ENCODE assay signal across 1 cellular context in the genomic region with DNA sequence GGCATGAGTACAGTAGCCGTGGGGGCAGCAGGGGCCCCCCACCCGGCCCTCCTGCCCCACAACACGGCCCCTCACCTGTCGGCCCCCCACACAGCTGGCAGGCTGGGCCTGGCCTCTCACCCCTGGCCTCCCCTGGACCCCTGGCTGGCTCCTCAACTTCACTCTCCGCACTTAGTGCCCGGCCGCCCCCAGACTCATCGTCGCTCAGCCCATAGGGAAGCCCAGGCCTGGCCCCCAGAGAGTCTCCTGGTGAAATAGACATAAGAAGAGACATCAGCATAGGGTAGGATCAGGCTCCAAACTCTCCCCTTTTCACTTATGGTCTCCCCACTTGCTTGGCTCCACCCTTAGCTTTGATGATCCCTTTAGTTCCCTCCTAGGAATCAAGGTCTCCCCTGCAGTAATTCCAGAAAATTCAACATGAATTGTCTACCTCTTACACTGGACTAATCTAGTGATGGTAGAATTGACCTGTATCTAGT.
TF ChIP-seq lines count a peak whose summit lies in the region.

No MANE protein-coding gene starts in this region.

TF ChIP-seq in HepG2, 621 proteins besides CTCF, POLR2A, EP300 and RAD21:
- peak; percentile 49 for TF ChIP-seq AGO2 (optimal IDR thresholded peaks at IDR 0.05; ENCODE audit: low read depth, low read length)
- 0 out of 2 replicates have a peak, but pooled peaks have one; percentile 1 for TF ChIP-seq NFIC (IDR thresholded peaks at IDR 0.05; ENCODE audit: low read length)
- no peak for TF ChIP-seq ZNF282 (IDR thresholded peaks at IDR 0.05; ENCODE audit: partially characterized antibody)
- no peak for TF ChIP-seq ZNF570 (CRISPR knock-in tag; IDR thresholded peaks at IDR 0.05; ENCODE audit: borderline replicate concordance)
- no peak for TF ChIP-seq NFE2L1 (CRISPR knock-in tag; IDR thresholded peaks at IDR 0.05; ENCODE audit: borderline replicate concordance)
- TF ChIP-seq GATAD2A (CRISPR knock-in tag; IDR thresholded peaks at IDR 0.05) = no peak
- TF ChIP-seq ZNF138 (CRISPR knock-in tag; IDR thresholded peaks at IDR 0.05; ENCODE audit: low read depth) = no peak
- TF ChIP-seq, protein P1, sequence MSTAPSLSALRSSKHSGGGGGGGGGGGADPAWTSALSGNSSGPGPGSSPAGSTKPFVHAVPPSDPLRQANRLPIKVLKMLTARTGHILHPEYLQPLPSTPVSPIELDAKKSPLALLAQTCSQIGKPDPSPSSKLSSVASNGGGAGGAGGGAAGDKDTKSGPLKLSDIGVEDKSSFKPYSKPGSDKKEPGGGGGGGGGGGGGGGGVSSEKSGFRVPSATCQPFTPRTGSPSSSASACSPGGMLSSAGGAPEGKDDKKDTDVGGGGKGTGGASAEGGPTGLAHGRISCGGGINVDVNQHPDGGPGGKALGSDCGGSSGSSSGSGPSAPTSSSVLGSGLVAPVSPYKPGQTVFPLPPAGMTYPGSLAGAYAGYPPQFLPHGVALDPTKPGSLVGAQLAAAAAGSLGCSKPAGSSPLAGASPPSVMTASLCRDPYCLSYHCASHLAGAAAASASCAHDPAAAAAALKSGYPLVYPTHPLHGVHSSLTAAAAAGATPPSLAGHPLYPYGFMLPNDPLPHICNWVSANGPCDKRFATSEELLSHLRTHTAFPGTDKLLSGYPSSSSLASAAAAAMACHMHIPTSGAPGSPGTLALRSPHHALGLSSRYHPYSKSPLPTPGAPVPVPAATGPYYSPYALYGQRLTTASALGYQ (CRISPR knock-in tag; IDR thresholded peaks at IDR 0.05) = no peak
- TF ChIP-seq THYN1 (CRISPR knock-in tag; IDR thresholded peaks at IDR 0.05; ENCODE audit: borderline replicate concordance, low read depth) = no peak
- no peak for TF ChIP-seq SATB2 (CRISPR knock-in tag; IDR thresholded peaks at IDR 0.05)
- no peak for TF ChIP-seq ZNF556 (CRISPR knock-in tag; IDR thresholded peaks at IDR 0.05; ENCODE audit: borderline replicate concordance)
- TF ChIP-seq, protein P2, sequence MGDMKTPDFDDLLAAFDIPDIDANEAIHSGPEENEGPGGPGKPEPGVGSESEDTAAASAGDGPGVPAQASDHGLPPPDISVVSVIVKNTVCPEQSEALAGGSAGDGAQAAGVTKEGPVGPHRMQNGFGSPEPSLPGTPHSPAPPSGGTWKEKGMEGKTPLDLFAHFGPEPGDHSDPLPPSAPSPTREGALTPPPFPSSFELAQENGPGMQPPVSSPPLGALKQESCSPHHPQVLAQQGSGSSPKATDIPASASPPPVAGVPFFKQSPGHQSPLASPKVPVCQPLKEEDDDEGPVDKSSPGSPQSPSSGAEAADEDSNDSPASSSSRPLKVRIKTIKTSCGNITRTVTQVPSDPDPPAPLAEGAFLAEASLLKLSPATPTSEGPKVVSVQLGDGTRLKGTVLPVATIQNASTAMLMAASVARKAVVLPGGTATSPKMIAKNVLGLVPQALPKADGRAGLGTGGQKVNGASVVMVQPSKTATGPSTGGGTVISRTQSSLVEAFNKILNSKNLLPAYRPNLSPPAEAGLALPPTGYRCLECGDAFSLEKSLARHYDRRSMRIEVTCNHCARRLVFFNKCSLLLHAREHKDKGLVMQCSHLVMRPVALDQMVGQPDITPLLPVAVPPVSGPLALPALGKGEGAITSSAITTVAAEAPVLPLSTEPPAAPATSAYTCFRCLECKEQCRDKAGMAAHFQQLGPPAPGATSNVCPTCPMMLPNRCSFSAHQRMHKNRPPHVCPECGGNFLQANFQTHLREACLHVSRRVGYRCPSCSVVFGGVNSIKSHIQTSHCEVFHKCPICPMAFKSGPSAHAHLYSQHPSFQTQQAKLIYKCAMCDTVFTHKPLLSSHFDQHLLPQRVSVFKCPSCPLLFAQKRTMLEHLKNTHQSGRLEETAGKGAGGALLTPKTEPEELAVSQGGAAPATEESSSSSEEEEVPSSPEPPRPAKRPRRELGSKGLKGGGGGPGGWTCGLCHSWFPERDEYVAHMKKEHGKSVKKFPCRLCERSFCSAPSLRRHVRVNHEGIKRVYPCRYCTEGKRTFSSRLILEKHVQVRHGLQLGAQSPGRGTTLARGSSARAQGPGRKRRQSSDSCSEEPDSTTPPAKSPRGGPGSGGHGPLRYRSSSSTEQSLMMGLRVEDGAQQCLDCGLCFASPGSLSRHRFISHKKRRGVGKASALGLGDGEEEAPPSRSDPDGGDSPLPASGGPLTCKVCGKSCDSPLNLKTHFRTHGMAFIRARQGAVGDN (CRISPR knock-in tag; IDR thresholded peaks at IDR 0.05) = 0 out of 2 replicates have a peak, but pooled peaks have one; percentile 4
- TF ChIP-seq, protein P3, sequence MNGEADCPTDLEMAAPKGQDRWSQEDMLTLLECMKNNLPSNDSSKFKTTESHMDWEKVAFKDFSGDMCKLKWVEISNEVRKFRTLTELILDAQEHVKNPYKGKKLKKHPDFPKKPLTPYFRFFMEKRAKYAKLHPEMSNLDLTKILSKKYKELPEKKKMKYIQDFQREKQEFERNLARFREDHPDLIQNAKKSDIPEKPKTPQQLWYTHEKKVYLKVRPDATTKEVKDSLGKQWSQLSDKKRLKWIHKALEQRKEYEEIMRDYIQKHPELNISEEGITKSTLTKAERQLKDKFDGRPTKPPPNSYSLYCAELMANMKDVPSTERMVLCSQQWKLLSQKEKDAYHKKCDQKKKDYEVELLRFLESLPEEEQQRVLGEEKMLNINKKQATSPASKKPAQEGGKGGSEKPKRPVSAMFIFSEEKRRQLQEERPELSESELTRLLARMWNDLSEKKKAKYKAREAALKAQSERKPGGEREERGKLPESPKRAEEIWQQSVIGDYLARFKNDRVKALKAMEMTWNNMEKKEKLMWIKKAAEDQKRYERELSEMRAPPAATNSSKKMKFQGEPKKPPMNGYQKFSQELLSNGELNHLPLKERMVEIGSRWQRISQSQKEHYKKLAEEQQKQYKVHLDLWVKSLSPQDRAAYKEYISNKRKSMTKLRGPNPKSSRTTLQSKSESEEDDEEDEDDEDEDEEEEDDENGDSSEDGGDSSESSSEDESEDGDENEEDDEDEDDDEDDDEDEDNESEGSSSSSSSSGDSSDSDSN (CRISPR knock-in tag; IDR thresholded peaks at IDR 0.05) = no peak
- TF ChIP-seq, protein P4, sequence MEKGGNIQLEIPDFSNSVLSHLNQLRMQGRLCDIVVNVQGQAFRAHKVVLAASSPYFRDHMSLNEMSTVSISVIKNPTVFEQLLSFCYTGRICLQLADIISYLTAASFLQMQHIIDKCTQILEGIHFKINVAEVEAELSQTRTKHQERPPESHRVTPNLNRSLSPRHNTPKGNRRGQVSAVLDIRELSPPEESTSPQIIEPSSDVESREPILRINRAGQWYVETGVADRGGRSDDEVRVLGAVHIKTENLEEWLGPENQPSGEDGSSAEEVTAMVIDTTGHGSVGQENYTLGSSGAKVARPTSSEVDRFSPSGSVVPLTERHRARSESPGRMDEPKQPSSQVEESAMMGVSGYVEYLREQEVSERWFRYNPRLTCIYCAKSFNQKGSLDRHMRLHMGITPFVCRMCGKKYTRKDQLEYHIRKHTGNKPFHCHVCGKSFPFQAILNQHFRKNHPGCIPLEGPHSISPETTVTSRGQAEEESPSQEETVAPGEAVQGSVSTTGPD (CRISPR knock-in tag; IDR thresholded peaks at IDR 0.05) = no peak
- no peak for TF ChIP-seq ZNF546 (CRISPR knock-in tag; conservative IDR thresholded peaks at IDR 0.05)
- TF ChIP-seq HNRNPK (IDR thresholded peaks at IDR 0.05; ENCODE audit: low read depth, low read length, poor library complexity, severe bottlenecking) = no peak
- TF ChIP-seq HNRNPLL (IDR thresholded peaks at IDR 0.05; ENCODE audit: low read depth, low read length, poor library complexity, severe bottlenecking) = peak; percentile 13
- no peak for TF ChIP-seq ZFAT (CRISPR knock-in tag; conservative IDR thresholded peaks at IDR 0.05)
- 0 out of 2 replicates have a peak, but pooled peaks have one; percentile 48 for TF ChIP-seq ZNF564 (CRISPR knock-in tag; IDR thresholded peaks at IDR 0.05)
- TF ChIP-seq FOXJ3 (CRISPR knock-in tag; IDR thresholded peaks at IDR 0.05; ENCODE audit: borderline replicate concordance) = no peak
- no peak for TF ChIP-seq STAG1 (CRISPR knock-in tag; IDR thresholded peaks at IDR 0.05)
- TF ChIP-seq REL (CRISPR knock-in tag; conservative IDR thresholded peaks at IDR 0.05) = peak; percentile 48
- TF ChIP-seq, protein P5, sequence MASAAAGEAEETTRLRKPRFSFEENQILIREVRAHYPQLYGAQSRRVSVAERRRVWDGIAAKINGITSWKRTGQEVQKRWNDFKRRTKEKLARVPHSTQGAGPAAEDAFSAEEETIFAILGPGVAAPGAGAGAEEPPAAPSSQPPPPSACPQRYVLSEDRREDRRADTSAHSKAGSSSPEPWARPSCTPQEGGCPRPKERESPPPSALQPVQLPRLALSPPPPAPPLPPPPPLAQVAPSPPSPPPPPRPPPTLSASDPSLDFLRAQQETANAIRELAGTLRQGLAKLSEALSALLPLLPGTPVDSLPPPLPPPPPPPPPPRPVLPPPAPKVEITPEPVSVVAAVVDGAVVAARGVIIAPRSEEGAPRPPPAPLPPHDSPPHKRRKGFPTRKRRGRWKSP (CRISPR knock-in tag; IDR thresholded peaks at IDR 0.05) = no peak
- TF ChIP-seq RBFOX2 (IDR thresholded peaks at IDR 0.05; ENCODE audit: low read depth, low read length) = peak; percentile 34
- TF ChIP-seq, protein P6, sequence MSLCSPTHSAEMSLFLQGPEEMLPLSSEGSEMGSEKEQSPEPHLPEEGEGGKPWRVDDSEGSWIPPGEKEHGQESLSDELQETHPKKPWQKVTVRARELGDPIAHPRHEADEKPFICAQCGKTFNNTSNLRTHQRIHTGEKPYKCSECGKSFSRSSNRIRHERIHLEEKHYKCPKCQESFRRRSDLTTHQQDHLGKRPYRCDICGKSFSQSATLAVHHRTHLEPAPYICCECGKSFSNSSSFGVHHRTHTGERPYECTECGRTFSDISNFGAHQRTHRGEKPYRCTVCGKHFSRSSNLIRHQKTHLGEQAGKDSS (CRISPR knock-in tag; IDR thresholded peaks at IDR 0.05; ENCODE audit: borderline replicate concordance, low read depth) = no peak
- 0 out of 2 replicates have a peak, but pooled peaks have one; percentile 17 for TF ChIP-seq EED (CRISPR knock-in tag; IDR thresholded peaks at IDR 0.05)
- no peak for TF ChIP-seq PAX8 (CRISPR knock-in tag; IDR thresholded peaks at IDR 0.05; ENCODE audit: borderline replicate concordance)
- TF ChIP-seq, protein P7, sequence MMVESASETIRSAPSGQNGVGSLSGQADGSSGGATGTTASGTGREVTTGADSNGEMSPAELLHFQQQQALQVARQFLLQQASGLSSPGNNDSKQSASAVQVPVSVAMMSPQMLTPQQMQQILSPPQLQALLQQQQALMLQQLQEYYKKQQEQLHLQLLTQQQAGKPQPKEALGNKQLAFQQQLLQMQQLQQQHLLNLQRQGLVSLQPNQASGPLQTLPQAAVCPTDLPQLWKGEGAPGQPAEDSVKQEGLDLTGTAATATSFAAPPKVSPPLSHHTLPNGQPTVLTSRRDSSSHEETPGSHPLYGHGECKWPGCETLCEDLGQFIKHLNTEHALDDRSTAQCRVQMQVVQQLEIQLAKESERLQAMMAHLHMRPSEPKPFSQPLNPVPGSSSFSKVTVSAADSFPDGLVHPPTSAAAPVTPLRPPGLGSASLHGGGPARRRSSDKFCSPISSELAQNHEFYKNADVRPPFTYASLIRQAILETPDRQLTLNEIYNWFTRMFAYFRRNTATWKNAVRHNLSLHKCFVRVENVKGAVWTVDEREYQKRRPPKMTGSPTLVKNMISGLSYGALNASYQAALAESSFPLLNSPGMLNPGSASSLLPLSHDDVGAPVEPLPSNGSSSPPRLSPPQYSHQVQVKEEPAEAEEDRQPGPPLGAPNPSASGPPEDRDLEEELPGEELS (CRISPR knock-in tag; IDR thresholded peaks at IDR 0.05) = no peak
- TF ChIP-seq ZNF3 (CRISPR knock-in tag; IDR thresholded peaks at IDR 0.05) = no peak
- TF ChIP-seq ZNF709 (CRISPR knock-in tag; IDR thresholded peaks at IDR 0.05) = no peak
- TF ChIP-seq, protein P8, sequence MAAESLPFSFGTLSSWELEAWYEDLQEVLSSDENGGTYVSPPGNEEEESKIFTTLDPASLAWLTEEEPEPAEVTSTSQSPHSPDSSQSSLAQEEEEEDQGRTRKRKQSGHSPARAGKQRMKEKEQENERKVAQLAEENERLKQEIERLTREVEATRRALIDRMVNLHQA (CRISPR knock-in tag; IDR thresholded peaks at IDR 0.05) = no peak
- TF ChIP-seq, protein P9, sequence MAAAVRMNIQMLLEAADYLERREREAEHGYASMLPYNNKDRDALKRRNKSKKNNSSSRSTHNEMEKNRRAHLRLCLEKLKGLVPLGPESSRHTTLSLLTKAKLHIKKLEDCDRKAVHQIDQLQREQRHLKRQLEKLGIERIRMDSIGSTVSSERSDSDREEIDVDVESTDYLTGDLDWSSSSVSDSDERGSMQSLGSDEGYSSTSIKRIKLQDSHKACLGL (CRISPR knock-in tag; IDR thresholded peaks at IDR 0.05) = no peak
- no peak for TF ChIP-seq RNF2 (conservative IDR thresholded peaks at IDR 0.05; ENCODE audit: low read depth)
- no peak for TF ChIP-seq DMAP1 (CRISPR knock-in tag; IDR thresholded peaks at IDR 0.05)
- TF ChIP-seq NONO (IDR thresholded peaks at IDR 0.05) = no peak
- 0 out of 2 replicates have a peak, but pooled peaks have one; percentile 5 for TF ChIP-seq NONO (CRISPR knock-in tag; conservative IDR thresholded peaks at IDR 0.05)
- TF ChIP-seq ZIK1 (CRISPR knock-in tag; IDR thresholded peaks at IDR 0.05; ENCODE audit: borderline replicate concordance, low read depth) = no peak
